In the genomic region with DNA sequence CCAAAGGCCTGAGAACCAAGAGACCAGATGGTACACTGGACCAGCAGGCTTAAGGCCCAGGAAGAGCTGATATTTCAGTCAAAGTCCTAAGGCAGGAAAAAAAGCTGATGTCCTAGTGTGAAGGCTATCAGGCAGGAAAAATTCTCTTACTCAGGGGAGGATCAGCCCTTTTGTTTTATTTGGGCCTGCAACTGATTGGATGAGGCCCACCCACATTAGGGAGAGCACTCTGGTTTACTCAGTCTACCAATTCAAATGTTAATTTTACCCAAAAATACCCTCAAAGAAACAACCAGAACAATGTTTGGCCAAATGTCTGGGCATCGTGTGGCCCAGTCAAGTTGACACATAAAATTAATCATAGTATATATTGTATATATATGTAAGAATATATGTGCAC, we compare ENCODE assay signal across 29 cellular contexts.
"Had no signal": no experiment of that assay in that cellular context is flagged by ENCODE, and none has a peak within 500 bp of the region (broad histone marks: within the 10 kb centered on the region; RNA-seq: fewer than 3 reads in every experiment).

No MANE protein-coding gene starts in this region.

- H3K27ac Mint-ChIP-seq: stimulated activated effector memory CD8-positive, alpha-beta T cell treated with anti-CD3 and anti-CD28 coated beads, Interleukin-12 subunit alpha, Interleukin-12 subunit beta, amount 100 ng/mL, for 72 hours; stimulated activated memory B cell treated with anti-CD40 and anti-IgM and Interleukin-4, amounts not matched to agents 10 μg/mL and 1 μg/mL and 100 μg/mL, for 72 hours; stimulated activated naive B cell treated with anti-CD40 and anti-IgM and Interleukin-4, amounts not matched to agents 10 μg/mL and 1 μg/mL and 100 μg/mL, for 72 hours; stimulated activated naive CD8-positive, alpha-beta T cell treated with anti-CD3 and anti-CD28 coated beads, Interleukin-15, amount 100 ng/mL, for 72 hours; stimulated activated naive CD8-positive, alpha-beta T cell treated with anti-CD3 and anti-CD28 coated beads, Interleukin-15, Interleukin-2, amounts not matched to agents 100 ng/mL and 50 ng/mL, for 24 hours; type B pancreatic cell had no signal

- H3K27ac ChIP-seq: stomach, suprapubic skin, testis, thoracic aorta, thyroid gland, tibial artery, tibial nerve, transverse colon, upper lobe of left lung, upper lobe of right lung, uterus, vagina had no signal

- FAIRE-seq: urothelium cell line had no signal

- H3K4me1 Mint-ChIP-seq: stimulated activated effector memory CD8-positive, alpha-beta T cell treated with anti-CD3 and anti-CD28 coated beads, Interleukin-12 subunit alpha, Interleukin-12 subunit beta, amount 100 ng/mL, for 72 hours; stimulated activated memory B cell treated with anti-CD40 and anti-IgM and Interleukin-4, amounts not matched to agents 10 μg/mL and 1 μg/mL and 100 μg/mL, for 72 hours; stimulated activated naive B cell treated with anti-CD40 and anti-IgM and Interleukin-4, amounts not matched to agents 10 μg/mL and 1 μg/mL and 100 μg/mL, for 72 hours; stimulated activated naive CD8-positive, alpha-beta T cell treated with anti-CD3 and anti-CD28 coated beads, Interleukin-15, amount 100 ng/mL, for 72 hours had no signal

- H3K4me1 ChIP-seq: stomach, suprapubic skin, testis, thyroid gland, tibial artery, tibial nerve, upper lobe of left lung, upper lobe of right lung, uterus, vagina had no signal

- H3K4me3 Mint-ChIP-seq: stimulated activated effector memory CD8-positive, alpha-beta T cell treated with anti-CD3 and anti-CD28 coated beads, Interleukin-12 subunit alpha, Interleukin-12 subunit beta, amount 100 ng/mL, for 72 hours; stimulated activated memory B cell treated with anti-CD40 and anti-IgM and Interleukin-4, amounts not matched to agents 10 μg/mL and 1 μg/mL and 100 μg/mL, for 72 hours; stimulated activated naive B cell treated with anti-CD40 and anti-IgM and Interleukin-4, amounts not matched to agents 10 μg/mL and 1 μg/mL and 100 μg/mL, for 72 hours; stimulated activated naive CD8-positive, alpha-beta T cell treated with anti-CD3 and anti-CD28 coated beads, Interleukin-15, amount 100 ng/mL, for 72 hours; stimulated activated naive CD8-positive, alpha-beta T cell treated with anti-CD3 and anti-CD28 coated beads, Interleukin-15, Interleukin-2, amounts not matched to agents 100 ng/mL and 50 ng/mL, for 24 hours; type B pancreatic cell had no signal

- H3K27me3 ChIP-seq: stomach, suprapubic skin, testis, thyroid gland, tibial artery, tibial nerve, transverse colon, upper lobe of left lung, upper lobe of right lung, uterus, vagina had no signal

- ATAC-seq: stimulated activated effector memory CD8-positive, alpha-beta T cell treated with anti-CD3 and anti-CD28 coated beads, Interleukin-12 subunit alpha, Interleukin-12 subunit beta, amount 100 ng/mL, for 72 hours; stimulated activated memory B cell treated with anti-CD40 and anti-IgM and Interleukin-4, amounts not matched to agents 10 μg/mL and 1 μg/mL and 100 μg/mL, for 72 hours; stimulated activated naive B cell treated with anti-CD40 and anti-IgM and Interleukin-4, amounts not matched to agents 10 μg/mL and 1 μg/mL and 100 μg/mL, for 72 hours; stimulated activated naive CD8-positive, alpha-beta T cell treated with anti-CD3 and anti-CD28 coated beads, Interleukin-15, amount 100 ng/mL, for 72 hours; stimulated activated naive CD8-positive, alpha-beta T cell treated with anti-CD3 and anti-CD28 coated beads, Interleukin-15, Interleukin-2, amounts not matched to agents 100 U/mL and 50 U/mL, for 24 hours; upper lobe of right lung had no signal

- DNase-seq: stimulated activated CD4-positive, alpha-beta T cell treated with anti-CD3 and anti-CD28 coated beads, Interleukin-2, amount 100 ng/mL, for 48 hours; stimulated activated CD4-positive, alpha-beta T cell treated with anti-CD3 and anti-CD28 coated beads, Interleukin-4, amount 100 ng/mL, for 1 hour; stimulated activated CD4-positive, alpha-beta T cell treated with anti-CD3 and anti-CD28 coated beads, Interleukin-4, amount 100 ng/mL, for 24 hours; stimulated activated CD4-positive, alpha-beta T cell treated with anti-CD3 and anti-CD28 coated beads, Interleukin-4, amount 100 ng/mL, for 4 hours; stimulated activated CD8-positive, alpha-beta memory T cell treated with anti-CD3 and anti-CD28 coated beads, Interleukin-4, amount 100 ng/mL, for 48 hours; stimulated activated naive B cell treated with anti-CD40 and anti-IgM and Interleukin-4, amounts not matched to agents 10 μg/mL and 1 μg/mL and 100 μg/mL, for 72 hours; stimulated activated naive CD4-positive, alpha-beta T cell; stimulated activated naive CD4-positive, alpha-beta T cell treated with Interleukin-2 at 50 U/mL for 16 hours; stimulated activated naive CD8-positive, alpha-beta T cell treated with anti-CD3 and anti-CD28 coated beads, Interleukin-15, amount 100 ng/mL, for 72 hours; stimulated activated naive CD8-positive, alpha-beta T cell treated with anti-CD3 and anti-CD28 coated beads, Interleukin-15, Interleukin-2, amounts not matched to agents 100 U/mL and 50 U/mL, for 24 hours; stomach; substantia nigra; testis; thyroid gland; tibial artery; transverse colon; trophoblast cell; upper lobe of left lung; upper lobe of right lung; uterus had no signal

- H3K36me3 ChIP-seq: stomach, suprapubic skin, thoracic aorta, thyroid gland, tibial artery, tibial nerve, transverse colon, upper lobe of left lung, upper lobe of right lung, uterus, vagina had no signal

- H3K9me3 ChIP-seq: stomach, suprapubic skin, testis, thoracic aorta, thyroid gland, tibial artery, tibial nerve, transverse colon, upper lobe of left lung, upper lobe of right lung, uterus, vagina had no signal

- H3K4me3 ChIP-seq: stomach, suprapubic skin, testis, thoracic aorta, thyroid gland, tibial artery, tibial nerve, transverse colon, upper lobe of left lung, upper lobe of right lung, uterus, vagina had no signal

- H3K36me3 Mint-ChIP-seq: stimulated activated effector memory CD8-positive, alpha-beta T cell treated with anti-CD3 and anti-CD28 coated beads, Interleukin-12 subunit alpha, Interleukin-12 subunit beta, amount 100 ng/mL, for 72 hours; stimulated activated memory B cell treated with anti-CD40 and anti-IgM and Interleukin-4, amounts not matched to agents 10 μg/mL and 1 μg/mL and 100 μg/mL, for 72 hours; stimulated activated naive B cell treated with anti-CD40 and anti-IgM and Interleukin-4, amounts not matched to agents 10 μg/mL and 1 μg/mL and 100 μg/mL, for 72 hours; type B pancreatic cell had no signal
